17 cellular contexts compared by ENCODE assay signal in the genomic region with DNA sequence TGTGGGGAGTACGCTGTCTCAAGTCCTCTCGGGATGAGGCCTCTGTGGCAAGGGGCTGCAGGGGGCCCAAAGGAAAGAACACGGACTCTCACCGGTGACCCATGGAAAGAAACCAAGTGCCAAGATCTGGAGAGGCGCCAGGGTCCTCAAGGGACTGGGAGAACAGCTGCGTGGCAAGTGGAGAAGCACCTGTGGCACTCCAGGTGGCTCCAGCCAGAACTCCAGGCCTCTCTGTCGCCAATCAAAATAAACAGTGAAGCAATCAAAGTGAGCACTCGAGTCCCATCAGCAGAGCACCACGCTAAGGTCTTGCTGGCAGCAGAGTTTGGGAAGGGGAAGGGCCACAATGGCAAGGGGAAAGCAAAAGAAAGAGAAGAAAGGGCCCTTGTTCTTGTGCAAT.
DNase-seq lines count a peak whose midpoint lies in the region; TF ChIP-seq lines count a peak whose summit lies in the region.
"Had no signal": no experiment of that assay in that cellular context is flagged by ENCODE, and none has a peak within 500 bp of the region (broad histone marks: within the 10 kb centered on the region; RNA-seq: fewer than 3 reads in every experiment).

No MANE protein-coding gene starts in this region.

- TF ChIP-seq CTCF in foreskin fibroblast (IDR thresholded peaks at IDR 0.05; ENCODE audit: low read depth, low read length), result no peak

- H3K4me3 ChIP-seq in foreskin fibroblast (ENCODE audit: low read depth in 1 of 2, low read length in 2 of 2), result no peak overlapping the region
- H3K4me3 ChIP-seq: smooth muscle cell, stomach had no signal

- H3K27ac ChIP-seq in cingulate gyrus (ENCODE audit: low read depth, low read length), result peak overlapping the region; percentile 32
- H3K27ac ChIP-seq: parathyroid adenoma had no signal

- DNase-seq in COLO668 (lab: John Stamatoyannopoulos, UW; ENCODE audit: unreplicated experiment), result peak; percentile 76
- DNase-seq in NCI-H1092 treated with DMSO at 0.1 percent for 48 hours (lab: John Stamatoyannopoulos, UW), result peak; percentile 94
- DNase-seq in NCI-H2171 treated with DMSO at 0.1 percent for 48 hours (lab: John Stamatoyannopoulos, UW), result peak; percentile 88
- DNase-seq in pons (ENCODE audit: low spot score), result no peak
- DNase-seq in stimulated activated naive CD4-positive, alpha-beta T cell treated with Interleukin-2 at 50 U/mL for 16 hours (lab: John Stamatoyannopoulos, UW), result no peak
- no peak for DNase-seq in activated gamma-delta T cell (lab: John Stamatoyannopoulos, UW)
- DNase-seq in foreskin fibroblast, result no peak
- DNase-seq: activated CD4-positive, alpha-beta T cell treated with anti-CD3 and anti-CD28 coated beads for 1 hour; activated naive CD8-positive, alpha-beta T cell treated with anti-CD3 and anti-CD28 coated beads for 36 hours; Calu3; effector CD4-positive, alpha-beta T cell; SIG-M5; stomach; T1000 had no signal

Comparison
In these comparisons a context has a peak if more than half of its experiments do, and no peak if none do; other contexts are left out.
1. DNase-seq: peak in COLO668 (single experiment), NCI-H1092 treated with DMSO at 0.1 percent for 48 hours (single experiment) and NCI-H2171 treated with DMSO at 0.1 percent for 48 hours (single experiment); none in pons (single experiment), stimulated activated naive CD4-positive, alpha-beta T cell treated with Interleukin-2 at 50 U/mL for 16 hours (single experiment), activated gamma-delta T cell (single experiment) and foreskin fibroblast (0 of 2).